In genomic region chr3:196235452-196236122, GRCh38 we compare ENCODE assay signal across 26 cellular contexts. TPM values are rescaled to one million over a fixed set of nuclear protein-coding genes. Genes with fewer than 3 reads are reported as not detected.
A peak's percentile ranks its signal among the peaks of the same experiment; 100 is the strongest.
DNase-seq lines count a peak whose midpoint lies in the region; ATAC-seq and TF ChIP-seq lines count a peak whose summit lies in the region.
"Had no signal": no experiment of that assay in that cellular context is flagged by ENCODE, and none has a peak within 500 bp of the region (broad histone marks: within the 10 kb centered on the region; RNA-seq: fewer than 3 reads in every experiment).

No MANE protein-coding gene starts in this region.

- peaks cover 39% of the 10 kb centered on the region for H3K36me3 Mint-ChIP-seq in CD8-positive, alpha-beta T cell
- peaks cover 13% of the 10 kb centered on the region for H3K36me3 Mint-ChIP-seq in central memory CD8-positive, alpha-beta T cell (ENCODE audit: insufficient read depth)

- H3K27me3 Mint-ChIP-seq in CD8-positive, alpha-beta T cell (ENCODE audit: low read depth), result no peaks in the 10 kb centered on the region
- H3K27me3 Mint-ChIP-seq in central memory CD8-positive, alpha-beta T cell, result no peaks in the 10 kb centered on the region
- H3K27me3 Mint-ChIP-seq: B cell had no signal

- H3K9me3 Mint-ChIP-seq in CD8-positive, alpha-beta T cell, result no peaks in the 10 kb centered on the region
- no peaks in the 10 kb centered on the region for H3K9me3 Mint-ChIP-seq in central memory CD8-positive, alpha-beta T cell
- H3K9me3 Mint-ChIP-seq: GM23338, neural crest cell had no signal

- intact Hi-C loops in CD8-positive, alpha-beta T cell (cut with DNase I, micrococcal nuclease), result no loop called here

- TF ChIP-seq CTCF in CD8-positive, alpha-beta T cell (IDR thresholded peaks at IDR 0.05), result no peak
- TF ChIP-seq CTCF in HL-60 (IDR thresholded peaks at IDR 0.05; ENCODE audit: insufficient read depth, low read length) (no peak), neutrophil (IDR thresholded peaks at IDR 0.05) (no peak)

- no peak for DNase-seq in CD8-positive, alpha-beta T cell
- peak; percentile 50 to 66 for DNase-seq in HL-60 (ENCODE audit: low read depth in 1 of 2, low spot score in 1 of 2)
- no peak for DNase-seq in central memory CD8-positive, alpha-beta T cell (ENCODE audit: low spot score in 2 of 2)
- DNase-seq in glomerular visceral epithelial cell (ENCODE audit: extremely low spot score), result no peak
- no peak for DNase-seq in GM19238 (ENCODE audit: insufficient read length, low spot score)
- no peak for DNase-seq in HUDEP-2 (lab: John Stamatoyannopoulos, UW; ENCODE audit: unreplicated experiment in 76 of 76)
- DNase-seq: activated gamma-delta T cell; cerebellar nuclear complex; hippocampal formation; MG63; NCI-H2081; NCI-H524 treated with DMSO at 0.1 percent for 48 hours; OCI-M1; SJCRH30; spleen; stimulated activated CD8-positive, alpha-beta memory T cell treated with anti-CD3 and anti-CD28 coated beads, Interleukin-4, amount 100 ng/mL, for 48 hours; T-helper 9 cell; tibial artery had no signal

- H3K4me3 ChIP-seq in CD8-positive, alpha-beta T cell (ENCODE audit: low read depth, low read length), result no peak overlapping the region
- no peak overlapping the region for H3K4me3 ChIP-seq in HL-60 (replicated peaks; ENCODE audit: insufficient read depth, low read length)
- H3K4me3 ChIP-seq in neutrophil (ENCODE audit: low read depth in 1 of 2, low read length in 1 of 2), result no peak overlapping the region
- H3K4me3 ChIP-seq: GM23338, MG63, SJCRH30, spleen, tibial artery had no signal

- no peak overlapping the region for H3K4me3 Mint-ChIP-seq in CD8-positive, alpha-beta T cell
- no peak overlapping the region for H3K4me3 Mint-ChIP-seq in central memory CD8-positive, alpha-beta T cell
- H3K4me3 Mint-ChIP-seq: B cell, GM23338, neural crest cell had no signal

- peaks cover 8% of the 10 kb centered on the region for H3K36me3 ChIP-seq in CD8-positive, alpha-beta T cell (ENCODE audit: insufficient read depth, low read length)
- peaks cover 58% of the 10 kb centered on the region for H3K36me3 ChIP-seq in neutrophil
- H3K36me3 ChIP-seq: SJCRH30 had no signal

- no peaks in the 10 kb centered on the region for H3K9me3 ChIP-seq in CD8-positive, alpha-beta T cell (ENCODE audit: low read length)
- H3K9me3 ChIP-seq in neutrophil, result no peaks in the 10 kb centered on the region
- H3K9me3 ChIP-seq: MG63, SJCRH30, spleen, tibial artery had no signal

- no peak for ATAC-seq in CD8-positive, alpha-beta T cell
- no peak for ATAC-seq in central memory CD8-positive, alpha-beta T cell (replicated peaks; ENCODE audit: extremely low read depth, poor library complexity, severe bottlenecking)
- no peak for ATAC-seq in HG03175 (IDR thresholded peaks at IDR 0.05; ENCODE audit: unreplicated experiment)
- ATAC-seq: activated CD4-positive, CD25-positive, alpha-beta regulatory T cell treated with anti-CD3 and anti-CD28 coated beads, Interleukin-2, amount 50 U/mL, for 24 hours; GM23338 had no signal

- H3K27ac ChIP-seq in CD8-positive, alpha-beta T cell (ENCODE audit: low read depth, low read length), result no peak overlapping the region
- H3K27ac ChIP-seq in HL-60 (replicated peaks) (peak overlapping the region; percentile 7; the same call in 1 of the 2 replicates), neutrophil (peak overlapping the region; percentile 59)
- H3K27ac ChIP-seq: SJCRH30, tibial artery had no signal

- CTCF ChIA-PET in CD8-positive, alpha-beta T cell (lab: Charles Lee), result no interaction called here

- POLR2A ChIA-PET in CD8-positive, alpha-beta T cell (lab: Charles Lee), result interaction anchor here (0.6 to 0.7 kb wide), 3 partner anchors 194 to 474 kb away, joined by 3 read pairs; no protein-coding TSS in a partner anchor

- H3K27ac Mint-ChIP-seq in CD8-positive, alpha-beta T cell, result peak overlapping the region; percentile 7
- H3K27ac Mint-ChIP-seq in central memory CD8-positive, alpha-beta T cell (ENCODE audit: low read depth), result peak overlapping the region; percentile 10
- H3K27ac Mint-ChIP-seq: B cell, GM23338 had no signal

- H3K4me1 ChIP-seq in CD8-positive, alpha-beta T cell (ENCODE audit: insufficient read depth, low read length), result no peaks in the 10 kb centered on the region
- H3K4me1 ChIP-seq in neutrophil (ENCODE audit: control insufficient read depth in 1 of 2, insufficient read depth in 1 of 2, low read depth in 1 of 2, low read length in 1 of 2), result peaks cover 16 to 17% of the 10 kb centered on the region in 2 experiments
- H3K4me1 ChIP-seq: SJCRH30, tibial artery had no signal

- no peaks in the 10 kb centered on the region for H3K27me3 ChIP-seq in CD8-positive, alpha-beta T cell (ENCODE audit: insufficient read depth, low read length)
- H3K27me3 ChIP-seq in HL-60 (ENCODE audit: insufficient read depth, poor library complexity, severe bottlenecking) (no peaks in the 10 kb centered on the region), neutrophil (no peaks in the 10 kb centered on the region)
- H3K27me3 ChIP-seq: MG63, SJCRH30, spleen, tibial artery had no signal

- H3K4me1 Mint-ChIP-seq in CD8-positive, alpha-beta T cell (ENCODE audit: low read depth), result peaks cover 6% of the 10 kb centered on the region
- H3K4me1 Mint-ChIP-seq in central memory CD8-positive, alpha-beta T cell, result peaks cover 21% of the 10 kb centered on the region
- H3K4me1 Mint-ChIP-seq: neural crest cell had no signal

RNA-seq across cellular contexts. Expression of gene SLC51A, which starts 19.3 kb away (rescaled TPM):
- not detected for total RNA-seq in CD8-positive, alpha-beta T cell
- total RNA-seq: B cell, kidney epithelial cell, neural crest cell, pulmonary artery endothelial cell, SJCRH30 had no signal

RNA-seq across cellular contexts. Expression of gene ZDHHC19, which starts 24.4 kb away (rescaled TPM):
- not detected for total RNA-seq in CD8-positive, alpha-beta T cell
- total RNA-seq: kidney epithelial cell, neural crest cell, pulmonary artery endothelial cell, SJCRH30 had no signal

RNA-seq across cellular contexts. Expression of gene PCYT1A, which starts 51.9 kb away (rescaled TPM):
- total RNA-seq in CD8-positive, alpha-beta T cell, result 10 to 100 TPM; 47.9 to 48.8 TPM

Comparison
In these comparisons a context has a peak if more than half of its experiments do, and no peak if none do; other contexts are left out.
1. DNase-seq: peak in HL-60 (2 of 2); none in CD8-positive, alpha-beta T cell (0 of 7), central memory CD8-positive, alpha-beta T cell (0 of 2), glomerular visceral epithelial cell (single experiment), GM19238 (single experiment) and HUDEP-2 (0 of 76).